Comparison of ENCODE assay signal across 19 cellular contexts in genomic region chr4:14233126-14233525, GRCh38.
"Had no signal": no experiment of that assay in that cellular context is flagged by ENCODE, and none has a peak within 500 bp of the region (broad histone marks: within the 10 kb centered on the region; RNA-seq: fewer than 3 reads in every experiment).

No MANE protein-coding gene starts in this region.

- DNase-seq: activated CD4-positive, alpha-beta T cell treated with anti-CD3 and anti-CD28 coated beads, Interleukin-2, amount 50 U/mL, for 48 hours; activated naive CD4-positive, alpha-beta T cell treated with Interleukin-2 at 50 U/mL for 16 hours; activated naive CD8-positive, alpha-beta T cell treated with anti-CD3 and anti-CD28 coated beads, Interleukin-2, amount 10 ng/mL, durations not matched to agents 7 days and 5 days; activated T-cell treated with anti-CD3 and anti-CD28 coated beads, Interleukin-2, amount 50 U/mL, for 48 hours; effector CD8-positive, alpha-beta T cell; head of caudate nucleus; naive thymus-derived CD8-positive, alpha-beta T cell; retina; stimulated activated CD4-positive, alpha-beta T cell treated with anti-CD3 and anti-CD28 coated beads, Interleukin-12 subunit alpha, Interleukin-12 subunit beta, amount 100 ng/mL, for 4 hours; stimulated activated CD4-positive, alpha-beta T cell treated with anti-CD3 and anti-CD28 coated beads, Interleukin-4, amount 100 ng/mL, for 4 hours; substantia nigra; T-helper 9 cell; tibial artery had no signal

- H3K27ac Mint-ChIP-seq: activated naive CD8-positive, alpha-beta T cell treated with anti-CD3 and anti-CD28 coated beads, Interleukin-2, amount 10 ng/mL, durations not matched to agents 7 days and 5 days; dendritic cell treated with granulocyte-macrophage colony-stimulating factor and Interleukin-4, amounts not matched to agents 40 ng/mL and 50 ng/mL, for 4 days; naive thymus-derived CD8-positive, alpha-beta T cell; neural progenitor cell; progenitor cell of endocrine pancreas; stimulated activated naive CD8-positive, alpha-beta T cell treated with anti-CD3 and anti-CD28 coated beads, Interleukin-15, Interleukin-2, amounts not matched to agents 100 ng/mL and 50 ng/mL, for 24 hours; WTC11 had no signal

- H3K4me3 Mint-ChIP-seq: activated naive CD8-positive, alpha-beta T cell treated with anti-CD3 and anti-CD28 coated beads, Interleukin-2, amount 10 ng/mL, durations not matched to agents 7 days and 5 days; dendritic cell treated with granulocyte-macrophage colony-stimulating factor and Interleukin-4, amounts not matched to agents 40 ng/mL and 50 ng/mL, for 4 days; naive thymus-derived CD8-positive, alpha-beta T cell; neural progenitor cell; stimulated activated naive CD8-positive, alpha-beta T cell treated with anti-CD3 and anti-CD28 coated beads, Interleukin-15, Interleukin-2, amounts not matched to agents 100 ng/mL and 50 ng/mL, for 24 hours; WTC11 had no signal

- H3K27me3 Mint-ChIP-seq: activated naive CD8-positive, alpha-beta T cell treated with anti-CD3 and anti-CD28 coated beads, Interleukin-2, amount 10 ng/mL, durations not matched to agents 7 days and 5 days; stimulated activated naive CD8-positive, alpha-beta T cell treated with anti-CD3 and anti-CD28 coated beads, Interleukin-15, Interleukin-2, amounts not matched to agents 100 ng/mL and 50 ng/mL, for 24 hours had no signal

- H3K4me1 Mint-ChIP-seq: activated naive CD8-positive, alpha-beta T cell treated with anti-CD3 and anti-CD28 coated beads, Interleukin-2, amount 10 ng/mL, durations not matched to agents 7 days and 5 days; naive thymus-derived CD8-positive, alpha-beta T cell; neural progenitor cell had no signal

- H3K9me3 Mint-ChIP-seq: activated naive CD8-positive, alpha-beta T cell treated with anti-CD3 and anti-CD28 coated beads, Interleukin-2, amount 10 ng/mL, durations not matched to agents 7 days and 5 days; stimulated activated naive CD8-positive, alpha-beta T cell treated with anti-CD3 and anti-CD28 coated beads, Interleukin-15, Interleukin-2, amounts not matched to agents 100 ng/mL and 50 ng/mL, for 24 hours had no signal

- ATAC-seq: gastroesophageal sphincter; naive thymus-derived CD8-positive, alpha-beta T cell; WTC11 had no signal

- H3K36me3 Mint-ChIP-seq: activated naive CD8-positive, alpha-beta T cell treated with anti-CD3 and anti-CD28 coated beads, Interleukin-2, amount 10 ng/mL, durations not matched to agents 7 days and 5 days; naive thymus-derived CD8-positive, alpha-beta T cell; neural progenitor cell; WTC11 had no signal
